In the genomic region with DNA sequence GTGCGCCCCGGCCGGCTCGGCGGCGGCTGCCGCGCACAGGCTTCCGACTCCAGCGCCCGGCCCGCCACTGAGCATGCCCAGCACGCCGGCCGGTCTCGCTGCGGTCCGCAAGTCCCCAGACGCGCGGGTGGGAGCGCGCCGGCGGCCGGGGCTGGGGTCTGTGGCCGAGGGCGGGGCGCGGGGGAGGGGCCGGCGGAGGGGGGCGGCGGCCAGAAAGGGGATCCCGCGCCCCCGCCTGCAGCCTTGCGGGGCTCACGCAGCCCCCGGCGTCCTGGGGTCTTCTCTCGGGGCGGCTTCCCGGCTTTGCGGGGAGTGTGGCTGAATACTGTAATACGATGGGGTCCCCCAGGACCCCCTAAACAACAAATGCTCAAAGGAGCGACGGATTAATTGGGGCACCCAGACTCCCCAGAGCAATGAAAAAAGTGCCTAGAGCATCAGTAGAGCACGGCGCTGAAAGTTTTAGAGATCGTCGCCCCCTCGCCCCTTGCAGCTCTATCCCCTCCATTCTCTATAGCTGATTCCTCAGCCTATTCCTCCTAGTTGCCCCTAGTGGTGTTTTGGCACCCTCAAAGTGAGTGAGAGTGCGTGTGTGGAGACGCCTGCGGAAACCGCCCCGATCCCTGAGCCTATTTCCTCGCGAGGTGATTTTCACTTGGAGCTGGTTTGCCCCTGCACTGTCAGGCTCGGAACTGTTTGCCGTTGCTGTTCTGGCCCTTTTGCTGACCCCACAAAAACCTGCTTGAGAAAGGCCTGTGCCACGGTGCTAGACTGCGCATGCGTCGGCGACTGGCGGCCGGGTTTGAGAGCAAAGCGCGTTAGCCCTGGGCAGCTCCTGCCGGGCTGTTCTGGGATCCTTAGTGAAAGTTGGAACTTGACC, we compare ENCODE assay signal across 8 cellular contexts. TPM values are rescaled to one million over a fixed set of nuclear protein-coding genes. Genes with fewer than 3 reads are reported as not detected.
DNase-seq lines count a peak whose midpoint lies in the region; ATAC-seq, FAIRE-seq and TF ChIP-seq lines count a peak whose summit lies in the region.

A gene with protein sequence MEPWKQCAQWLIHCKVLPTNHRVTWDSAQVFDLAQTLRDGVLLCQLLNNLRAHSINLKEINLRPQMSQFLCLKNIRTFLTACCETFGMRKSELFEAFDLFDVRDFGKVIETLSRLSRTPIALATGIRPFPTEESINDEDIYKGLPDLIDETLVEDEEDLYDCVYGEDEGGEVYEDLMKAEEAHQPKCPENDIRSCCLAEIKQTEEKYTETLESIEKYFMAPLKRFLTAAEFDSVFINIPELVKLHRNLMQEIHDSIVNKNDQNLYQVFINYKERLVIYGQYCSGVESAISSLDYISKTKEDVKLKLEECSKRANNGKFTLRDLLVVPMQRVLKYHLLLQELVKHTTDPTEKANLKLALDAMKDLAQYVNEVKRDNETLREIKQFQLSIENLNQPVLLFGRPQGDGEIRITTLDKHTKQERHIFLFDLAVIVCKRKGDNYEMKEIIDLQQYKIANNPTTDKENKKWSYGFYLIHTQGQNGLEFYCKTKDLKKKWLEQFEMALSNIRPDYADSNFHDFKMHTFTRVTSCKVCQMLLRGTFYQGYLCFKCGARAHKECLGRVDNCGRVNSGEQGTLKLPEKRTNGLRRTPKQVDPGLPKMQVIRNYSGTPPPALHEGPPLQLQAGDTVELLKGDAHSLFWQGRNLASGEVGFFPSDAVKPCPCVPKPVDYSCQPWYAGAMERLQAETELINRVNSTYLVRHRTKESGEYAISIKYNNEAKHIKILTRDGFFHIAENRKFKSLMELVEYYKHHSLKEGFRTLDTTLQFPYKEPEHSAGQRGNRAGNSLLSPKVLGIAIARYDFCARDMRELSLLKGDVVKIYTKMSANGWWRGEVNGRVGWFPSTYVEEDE (minus strand): TSS at position 69 of the 880 bp plus-strand sequence. CDS start 311 bp downstream, outside the sequence.

- 0 out of 2 replicates have a peak, but pooled peaks have one; percentile 11 for TF ChIP-seq RAD21 in GM12878 (IDR thresholded peaks at IDR 0.05; ENCODE audit: insufficient read depth, low read depth, low read length)

- H3K9me3 ChIP-seq in Loucy (ENCODE audit: insufficient read depth, low read depth, low read length) (no peaks in the 10 kb centered on the region), GM12878 (replicated peaks; ENCODE audit: control insufficient read depth, insufficient read depth, low read length) (no peaks in the 10 kb centered on the region), prostate gland (no peaks in the 10 kb centered on the region)

- RAD21 ChIA-PET in GM12878 (lab: Charles Lee; ENCODE audit: unreplicated experiment): interaction anchor here (1.0 to 2.9 kb wide), 3 partner anchors 31 to 183 kb away, joined by 3 to 15 read pairs (median 14); no protein-coding TSS in a partner anchor

- DNase-seq in DMS79 (lab: John Stamatoyannopoulos, UW) (peak; percentile 39), T-helper 2 cell (peak in 4 of 5 experiments; percentile 7 to 57 (median 34)), GM12878 (ENCODE audit: low read depth, low spot score) (no peak), hepatic stellate cell (ENCODE audit: low spot score) (peak; percentile 24), prostate gland (ENCODE audit: low spot score) (peak; percentile 22)

- no peak for TF ChIP-seq EP300 in GM12878 (IDR thresholded peaks at IDR 0.05; ENCODE audit: borderline replicate concordance in 1 of 2, control insufficient read depth in 1 of 2, low read depth in 2 of 2, low read length in 2 of 2)

- CTCF ChIA-PET in GM12878 (lab: Yijun Ruan, JAX): interaction anchor here (0.9 to 2.2 kb wide), 3 partner anchors 20 to 160 kb away, joined by 3 to 8 read pairs (median 3); no protein-coding TSS in a partner anchor

- H3K9me2 ChIP-seq in Loucy (replicated peaks; ENCODE audit: low read depth, low read length): no peaks in the 10 kb centered on the region

- H3K4me2 ChIP-seq in Loucy (ENCODE audit: low read depth, low read length, poor library complexity, severe bottlenecking) (peak within 1 kb of the TSS; percentile 86), GM12878 (ENCODE audit: control insufficient read depth, insufficient read depth) (peak within 1 kb of the TSS; percentile 90)

- H3K4me1 ChIP-seq in Loucy (ENCODE audit: insufficient read depth, low read length, poor library complexity, severe bottlenecking) (peaks cover 28% of the 10 kb centered on the region), GM12878 (ENCODE audit: control insufficient read depth, insufficient read depth, low read length) (peaks cover 10% of the 10 kb centered on the region), prostate gland (replicated peaks) (no peaks in the 10 kb centered on the region)

- H3F3A ChIP-seq in Loucy (ENCODE audit: low read depth): no peaks in the 10 kb centered on the region; the same call in 1 of the 2 replicates

- POLR2A ChIA-PET in GM12878 (lab: Charles Lee): interaction anchor here (0.5 kb wide), 1 partner anchor 640 kb away, joined by 4 read pairs; no protein-coding TSS in a partner anchor

- H2AFZ ChIP-seq in Loucy (ENCODE audit: low read length) (peak within 1 kb of the TSS; percentile 68), GM12878 (ENCODE audit: control insufficient read depth, low read depth, low read length) (peak within 1 kb of the TSS; percentile 62)

- SMC1A ChIA-PET in GM12878 (lab: Charles Lee; ENCODE audit: uncharacterized antibody, unreplicated experiment): interaction anchor here (0.7 kb wide), 1 partner anchor 11 kb away, joined by 4 read pairs; no protein-coding TSS in a partner anchor

- FAIRE-seq in GM12878 (lab: Jason Lieb, UNC): no peak

- peak within 1 kb of the TSS; percentile 98 for H3K9ac ChIP-seq in Loucy (ENCODE audit: low read depth, low read length, poor library complexity, severe bottlenecking)
- H3K9ac ChIP-seq in GM12878 (ENCODE audit: control insufficient read depth, insufficient read depth, low read length): peak within 1 kb of the TSS; percentile 35

- ATAC-seq in GM12878 (peak; percentile 52), GM21529 (IDR thresholded peaks at IDR 0.05; ENCODE audit: unreplicated experiment) (no peak), GM18519 (IDR thresholded peaks at IDR 0.05; ENCODE audit: low FRiP score, unreplicated experiment) (no peak)

- no TSS peak for BruUV-seq in GM12878 (replicated peaks; lab: Mats Ljungman, UMichigan)

- H3K79me2 ChIP-seq in Loucy (ENCODE audit: insufficient read depth, low read length): peaks cover 44% of the 10 kb centered on the region
- H3K79me2 ChIP-seq in GM12878 (ENCODE audit: control insufficient read depth, insufficient read depth, low read length): no peaks in the 10 kb centered on the region; the same call in 1 of the 2 replicates

- TF ChIP-seq CTCF in Loucy (conservative IDR thresholded peaks at IDR 0.05; ENCODE audit: low read length): peak; percentile 59
- 0 out of 6 replicates have a peak, but pooled peaks of 2 of the 3 experiments have one; percentile 6 to 15 for TF ChIP-seq CTCF in GM12878 (IDR thresholded peaks at IDR 0.05 in 2 of 3, conservative IDR thresholded peaks at IDR 0.05 in 1 of 3; ENCODE audit: control insufficient read depth in 2 of 3, extremely low read depth in 1 of 3, insufficient read depth in 1 of 3, low read depth in 3 of 3, low read length in 3 of 3)
- no peak for TF ChIP-seq CTCF in prostate gland (IDR thresholded peaks at IDR 0.05)

- 2% methylated on average over 47 of the region's 72 CpGs for WGBS in GM12878 (ENCODE audit: insufficient coverage, insufficient replicate concordance, low lambda C conversion rate, missing lambda C conversion rate)
- 1% methylated on average over 64 of the region's 72 CpGs for WGBS in prostate gland

- peaks cover 26% of the 10 kb centered on the region for H4K20me1 ChIP-seq in Loucy (ENCODE audit: insufficient read depth, low read length, poor library complexity, severe bottlenecking)
- H4K20me1 ChIP-seq in GM12878 (ENCODE audit: control insufficient read depth, insufficient read depth): no peaks in the 10 kb centered on the region

- peak within 1 kb of the TSS; percentile 89 for H3K4me3 ChIP-seq in Loucy (ENCODE audit: low read length, poor library complexity, severe bottlenecking)
- H3K4me3 ChIP-seq in GM12878: peak within 1 kb of the TSS; percentile 87
- peak within 1 kb of the TSS; percentile 40 to 44 for H3K4me3 ChIP-seq in prostate gland

- no peaks in the 10 kb centered on the region for H3K27me3 ChIP-seq in Loucy (ENCODE audit: insufficient read depth, low read length, poor library complexity, severe bottlenecking)
- H3K27me3 ChIP-seq in GM12878 (replicated peaks in 1 of 2; ENCODE audit: control insufficient read depth in 2 of 2, insufficient read depth in 2 of 2, low read length in 1 of 2): no peaks in the 10 kb centered on the region; a peak in 1 of 4 replicates
- H3K27me3 ChIP-seq in prostate gland (replicated peaks; ENCODE audit: insufficient read depth): no peaks in the 10 kb centered on the region

- intact Hi-C loops in GM12878 (cut with micrococcal nuclease; ENCODE audit: unreplicated experiment): loop anchor here (2.0 kb wide), 2 partner anchors 159 to 183 kb away; no protein-coding TSS in a partner anchor
- intact Hi-C loops in prostate gland (cut with DNase I): no loop called here

- H3K27ac ChIP-seq in GM12878 (ENCODE audit: control insufficient read depth, insufficient read depth) (peak within 1 kb of the TSS; percentile 48), prostate gland (peak within 1 kb of the TSS; percentile 48 to 64)

- in situ Hi-C loops in GM12878 (cut with MboI): loop anchor here (10.0 kb wide), 1 partner anchor 181 kb away; no protein-coding TSS in a partner anchor

- no peaks in the 10 kb centered on the region for H3K36me3 ChIP-seq in Loucy (ENCODE audit: insufficient read depth, low read length)
- no peaks in the 10 kb centered on the region for H3K36me3 ChIP-seq in GM12878 (ENCODE audit: control insufficient read depth in 2 of 2, insufficient read depth in 2 of 2, low read length in 1 of 2)
- H3K36me3 ChIP-seq in prostate gland: no peaks in the 10 kb centered on the region

- TF ChIP-seq POLR2A in GM12878 (IDR thresholded peaks at IDR 0.05; ENCODE audit: low read depth, low read length) (no peak), prostate gland (IDR thresholded peaks at IDR 0.05) (no peak)

RNA-seq across cellular contexts. Expression of the gene that starts here (rescaled TPM):
- total RNA-seq in GM12878 (2013; cell fraction: nucleolus; rRNA removed): 35.3 and 39.2 TPM in 2 replicates
- total RNA-seq in GM12878 (2014; rRNA removed) (3.2 and 4.3 TPM in 2 replicates), GM12878 (2014; rRNA removed; fragmentation: Illumina TruSeq; extraction: Trizol) (5.5 and 6.4 TPM in 2 replicates), GM12878 (2021) (4.7 and 5.3 TPM in 2 replicates), prostate gland (10 to 100 TPM; 14.5 TPM)
- polyA plus RNA-seq in GM12878 (2011; ENCODE audit: low read depth): 0.49 TPM
- polyA plus RNA-seq in GM12878 (2011; rRNA removed) (3.5 and 4.8 TPM in 2 replicates), GM12878 (2014; fragmentation: Illumina TruSeq; extraction: Trizol) (4.1 and 5.6 TPM in 2 replicates), GM12878 (2014; fragmentation: Nextera tagmentation; extraction: Ambion mirVana) (1 to 10 TPM; 1.3 TPM), GM12878 (2014; rRNA removed) (2.2 and 2.5 TPM in 2 replicates), GM12878 (2016; fragmentation: Nextera tagmentation; extraction: Ambion mirVana) (1 to 10 TPM in 1 of 2 experiments, under 1 TPM in 1; 0.84 to 4.3 TPM)
- 1.6 TPM in 2 replicates for polyA plus RNA-seq in GM12878 (2011; cell fraction: cytosol; rRNA removed)
- polyA plus RNA-seq in GM12878 (2011; cell fraction: nucleus; rRNA removed): 2.5 and 3.5 TPM in 2 replicates
- polyA plus RNA-seq in GM12878 (2012): 0.60 and 1.3 TPM in 2 replicates
- polyA minus RNA-seq in GM12878 (2011; rRNA and poly(A)+ RNA removed): 3.5 and 5.6 TPM in 2 replicates
- 2.1 and 2.8 TPM in 2 replicates for polyA minus RNA-seq in GM12878 (2011; cell fraction: cytosol; rRNA and poly(A)+ RNA removed)
- 8.3 and 16.7 TPM in 2 replicates for polyA minus RNA-seq in GM12878 (2011; cell fraction: nucleus; rRNA and poly(A)+ RNA removed)

Comparison
In these comparisons a context has a peak if more than half of its experiments do, and no peak if none do; other contexts are left out.
1. CTCF ChIP-seq: peak in Loucy (single experiment) and GM12878 (2 of 3); none in prostate gland (0 of 4).
2. Peak in every context shown above with its lines, with median percentiles within 50 percentile points of each other: H3K4me3 ChIP-seq.